ENCODE assay signal across 8 cellular contexts in genomic region chr10:102647433-102648268, GRCh38. TPM values are rescaled to one million over a fixed set of nuclear protein-coding genes. Genes with fewer than 3 reads are reported as not detected.
DNase-seq lines count a peak whose midpoint lies in the region; ATAC-seq and TF ChIP-seq lines count a peak whose summit lies in the region.

No MANE protein-coding gene starts in this region.

- no peak overlapping the region for H2BK15ac ChIP-seq in mesenchymal stem cell (ENCODE audit: low read depth, poor library complexity, severe bottlenecking)

- no peak overlapping the region for H2AK5ac ChIP-seq in mesenchymal stem cell (ENCODE audit: low read length, severe bottlenecking)

- 71% methylated on average over 4 of the region's 7 CpGs for WGBS in mammary epithelial cell (ENCODE audit: low coverage, missing lambda C conversion rate)
- 81% methylated on average over 7 of the region's 7 CpGs for WGBS in mesenchymal stem cell
- WGBS in tibial nerve, 2 donors, result 18 to 26% methylated on average over 6 to 7 of the region's 7 CpGs

- TF ChIP-seq EP300 in tibial nerve (IDR thresholded peaks at IDR 0.05), result no peak

- H4K91ac ChIP-seq in mesenchymal stem cell (ENCODE audit: low read length), result no peak overlapping the region

- peaks cover 3% of the 10 kb centered on the region for H3K36me3 Mint-ChIP-seq in activated T-cell treated with anti-CD3 and anti-CD28 coated beads, Interleukin-2, amount 50 U/mL, for 4 hours (ENCODE audit: insufficient read depth)

- TF ChIP-seq POLR2A in tibial nerve (IDR thresholded peaks at IDR 0.05), result no peak

- intact Hi-C loops in mammary epithelial cell (cut with micrococcal nuclease), result loop anchor here (2.0 kb wide), 1 partner anchor 27 kb away; no protein-coding TSS in a partner anchor

- H3K36me3 ChIP-seq in mammary epithelial cell (ENCODE audit: insufficient read depth, low read length) (peaks cover 5% of the 10 kb centered on the region), mesenchymal stem cell (ENCODE audit: control insufficient read depth in 1 of 2, insufficient read depth in 2 of 2, low read depth in 1 of 2, low read length in 2 of 2) (peaks cover 39 to 63% of the 10 kb centered on the region in 2 experiments), tibial nerve (peaks cover 0 to 25% (median 0%) of the 10 kb centered on the region in 3 donors)

- dilution Hi-C loops in mammary epithelial cell (cut with HindIII; ENCODE audit: low sequenced_read_pairs), result no loop called here

- peak overlapping the region; percentile 92 for H3K4me3 Mint-ChIP-seq in activated T-cell treated with anti-CD3 and anti-CD28 coated beads, Interleukin-2, amount 50 U/mL, for 4 hours

- H3K9me3 ChIP-seq in mammary epithelial cell (replicated peaks; ENCODE audit: insufficient read depth, low read length) (no peaks in the 10 kb centered on the region), mesenchymal stem cell (ENCODE audit: control insufficient read depth, low read length) (no peaks in the 10 kb centered on the region), tibial nerve (no peaks in the 10 kb centered on the region)

- no peaks in the 10 kb centered on the region for H4K20me1 ChIP-seq in mammary epithelial cell (ENCODE audit: insufficient read depth, low read length)

- peak overlapping the region in 1 of 2 experiments; percentile 93 for H3K14ac ChIP-seq in mesenchymal stem cell (ENCODE audit: low read length in 2 of 2)

- no peaks in the 10 kb centered on the region for H3K79me1 ChIP-seq in mesenchymal stem cell (replicated peaks; ENCODE audit: low read length, poor library complexity, severe bottlenecking)

- H3K23ac ChIP-seq in mesenchymal stem cell (ENCODE audit: low read length in 2 of 2), result peak overlapping the region in 1 of 2 experiments; percentile 53

- ATAC-seq in activated T-cell treated with anti-CD3 and anti-CD28 coated beads, Interleukin-2, amount 50 U/mL, for 4 hours, result no peak

- peak overlapping the region in 1 of 2 experiments; percentile 72 for H3K18ac ChIP-seq in mesenchymal stem cell (ENCODE audit: low read depth in 1 of 2, low read length in 2 of 2)

- H3K4ac ChIP-seq in mesenchymal stem cell (ENCODE audit: low read depth in 1 of 2, low read length in 2 of 2), result no peak overlapping the region

- no peak overlapping the region for H3K9ac ChIP-seq in mammary epithelial cell (ENCODE audit: insufficient read depth, low read length)
- H3K9ac ChIP-seq in mesenchymal stem cell (ENCODE audit: low read length), result peak overlapping the region; percentile 98

- BruUV-seq in mammary epithelial cell (replicated peaks; lab: Mats Ljungman, UMichigan), result no TSS peak

- in situ Hi-C loops in mammary epithelial cell (cut with MboI; ENCODE audit: low sequenced_read_pairs in 2 of 2), result no loop called here

- H2AFZ ChIP-seq in mammary epithelial cell (ENCODE audit: low read depth, low read length), result no peak overlapping the region
- no peak overlapping the region for H2AFZ ChIP-seq in mesenchymal stem cell (ENCODE audit: low read depth, low read length)

- H2BK12ac ChIP-seq in mesenchymal stem cell (ENCODE audit: low read length in 2 of 2), result no peak overlapping the region

- H3K4me3 ChIP-seq in mammary epithelial cell (replicated peaks in 1 of 3; ENCODE audit: insufficient read depth in 1 of 3, low read depth in 2 of 3, low read length in 3 of 3) (peak overlapping the region; percentile 64 to 86 (median 66)), mesenchymal stem cell (ENCODE audit: insufficient read depth in 1 of 2, low read depth in 1 of 2, low read length in 2 of 2) (peak overlapping the region in 1 of 2 experiments; percentile 95), tibial nerve (peak overlapping the region; percentile 88 to 99 (median 96))

- peaks cover 84% of the 10 kb centered on the region for H3K79me2 ChIP-seq in mammary epithelial cell (ENCODE audit: insufficient read depth, low read length)

- peak overlapping the region; percentile 97 for H3K4me2 ChIP-seq in mammary epithelial cell (ENCODE audit: insufficient read depth, low read depth, low read length)
- peak overlapping the region; percentile 78 for H3K4me2 ChIP-seq in mesenchymal stem cell (ENCODE audit: low read length, poor library complexity, severe bottlenecking)

- no peaks in the 10 kb centered on the region for H3K27me3 Mint-ChIP-seq in activated T-cell treated with anti-CD3 and anti-CD28 coated beads, Interleukin-2, amount 50 U/mL, for 4 hours (ENCODE audit: low read depth)

- peaks cover 64% of the 10 kb centered on the region for H3K4me1 Mint-ChIP-seq in activated T-cell treated with anti-CD3 and anti-CD28 coated beads, Interleukin-2, amount 50 U/mL, for 4 hours (ENCODE audit: low read depth)

- no peak for DNase-seq in activated T-cell treated with anti-CD3 and anti-CD28 coated beads, Interleukin-2, amount 50 U/mL, for 4 hours
- no peak for DNase-seq in activated T-cell treated with anti-CD3 and anti-CD28 coated beads, Interleukin-2, amount 50 U/mL, for 1 hour
- DNase-seq in mammary epithelial cell, result no peak
- no peak for DNase-seq in mesenchymal stem cell
- DNase-seq in tibial nerve (ENCODE audit: low spot score in 2 of 2), result no peak
- no peak for DNase-seq in amniotic stem cell (lab: John Stamatoyannopoulos, UW)
- DNase-seq in SK-N-DZ (ENCODE audit: low spot score), result no peak
- DNase-seq in DMS53 (lab: John Stamatoyannopoulos, UW), result no peak

- TF ChIP-seq CTCF in mammary epithelial cell (conservative IDR thresholded peaks at IDR 0.05 in 1 of 2, IDR thresholded peaks at IDR 0.05 in 1 of 2; ENCODE audit: extremely low read depth in 1 of 2, insufficient read depth in 1 of 2, low read depth in 1 of 2, low read length in 2 of 2), result no peak
- no peak for TF ChIP-seq CTCF in tibial nerve (IDR thresholded peaks at IDR 0.05)

- H4K8ac ChIP-seq in mesenchymal stem cell (ENCODE audit: low read length), result no peak overlapping the region

- no peak overlapping the region for H2BK5ac ChIP-seq in mesenchymal stem cell (ENCODE audit: low read depth, low read length, poor library complexity, severe bottlenecking)

- H2BK120ac ChIP-seq in mesenchymal stem cell (ENCODE audit: low read depth, low read length), result no peak overlapping the region

- CTCF ChIA-PET in mammary epithelial cell (lab: Charles Lee; ENCODE audit: low non-redundant PET), result no interaction called here

- H3K4me1 ChIP-seq in mammary epithelial cell (ENCODE audit: insufficient read depth, low read length) (peaks cover 39% of the 10 kb centered on the region), mesenchymal stem cell (ENCODE audit: control insufficient read depth, insufficient read depth, low read depth, low read length) (peaks cover 57% of the 10 kb centered on the region), tibial nerve (peaks cover 0 to 62% (median 61%) of the 10 kb centered on the region in 4 donors)

- no peaks in the 10 kb centered on the region for H3K9me3 Mint-ChIP-seq in activated T-cell treated with anti-CD3 and anti-CD28 coated beads, Interleukin-2, amount 50 U/mL, for 4 hours

- H3K27me3 ChIP-seq in mammary epithelial cell (ENCODE audit: insufficient read depth, low read length) (no peaks in the 10 kb centered on the region), mesenchymal stem cell (ENCODE audit: control insufficient read depth in 1 of 2, insufficient read depth in 1 of 2, low read length in 2 of 2) (no peaks in the 10 kb centered on the region), tibial nerve (no peaks in the 10 kb centered on the region)

- H3K27ac ChIP-seq in mammary epithelial cell (ENCODE audit: insufficient read depth, low read depth, low read length) (no peak overlapping the region), mesenchymal stem cell (ENCODE audit: low read length, poor library complexity, severe bottlenecking) (no peak overlapping the region), tibial nerve (peak overlapping the region; percentile 99 to 100 (median 99))

RNA-seq across cellular contexts. Expression of gene TRIM8, which starts 3.4 kb away (rescaled TPM):
- 10 to 100 TPM; 53.9 to 67.6 (median 59.9) TPM for total RNA-seq in activated T-cell treated with anti-CD3 and anti-CD28 coated beads, Interleukin-2, amount 50 U/mL, for 4 hours
- 10 to 100 TPM; 36.8 to 87.0 TPM for total RNA-seq in mammary epithelial cell
- 61.1 TPM for polyA plus RNA-seq in mammary epithelial cell
- polyA minus RNA-seq in mammary epithelial cell, result 82.4 TPM
- polyA plus RNA-seq in mesenchymal stem cell (2013, experiment 1 of 2), result 113 TPM
- polyA plus RNA-seq in mesenchymal stem cell (2013, experiment 2 of 2), result 115 TPM
- total RNA-seq in tibial nerve, result 100 to 1,000 TPM; 156 to 206 (median 157) TPM
- polyA plus RNA-seq in SK-N-DZ (2014; cell fraction: cytosol; rRNA removed), result 32.2 and 35.3 TPM in 2 replicates
- 24.5 and 41.7 TPM in 2 replicates for polyA plus RNA-seq in SK-N-DZ (2014; cell fraction: nucleus; rRNA removed)

Comparison
In these comparisons a context has a peak if more than half of its experiments do, and no peak if none do; other contexts are left out.
1. H3K27ac ChIP-seq: peak in tibial nerve (4 of 4); none in mammary epithelial cell (single experiment) and mesenchymal stem cell (single experiment).